In the genomic region with DNA sequence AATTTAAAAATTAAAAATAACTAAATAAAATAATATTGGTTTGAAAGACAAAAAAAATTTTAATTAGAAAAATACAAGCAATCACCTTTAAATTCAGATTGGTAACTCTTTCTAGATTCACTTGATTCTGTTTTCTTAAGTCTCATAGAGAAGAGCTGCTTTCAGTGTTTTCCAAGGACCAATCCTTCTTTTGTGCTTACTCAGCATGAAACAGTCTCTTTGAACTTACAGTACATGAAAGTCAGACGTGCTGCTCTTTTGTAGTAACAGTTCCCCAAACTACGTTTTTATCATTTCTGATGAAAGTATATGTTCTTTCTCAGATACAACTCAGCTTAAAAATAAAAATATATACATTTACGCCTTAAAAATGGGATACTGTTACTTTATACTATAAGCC, we compare ENCODE assay signal across 27 cellular contexts.
"Had no signal": no experiment of that assay in that cellular context is flagged by ENCODE, and none has a peak within 500 bp of the region (broad histone marks: within the 10 kb centered on the region; RNA-seq: fewer than 3 reads in every experiment).

No MANE protein-coding gene starts in this region.

- H2AFZ ChIP-seq: hepatocyte, parathyroid adenoma had no signal

- H3K36me3 Mint-ChIP-seq: memory B cell; natural killer cell; stimulated activated memory B cell treated with anti-CD40 and anti-IgM and Interleukin-4, amounts not matched to agents 10 μg/mL and 1 μg/mL and 100 μg/mL, for 72 hours; type B pancreatic cell had no signal

- H3K27ac ChIP-seq: colonic mucosa, epithelial cell of prostate, gastroesophageal sphincter, hepatocyte, neutrophil, parathyroid adenoma, prostate gland, right atrium auricular region, sigmoid colon, spleen had no signal

- H3K4me1 Mint-ChIP-seq: memory B cell; natural killer cell; stimulated activated memory B cell treated with anti-CD40 and anti-IgM and Interleukin-4, amounts not matched to agents 10 μg/mL and 1 μg/mL and 100 μg/mL, for 72 hours had no signal

- H3K79me2 ChIP-seq: hepatocyte had no signal

- H3K4me3 ChIP-seq: colonic mucosa, gastroesophageal sphincter, heart left ventricle, hepatocyte, lung, prostate gland, right atrium auricular region, sigmoid colon, spleen, testis, tibial artery had no signal

- H3K4me3 Mint-ChIP-seq: dendritic cell treated with granulocyte-macrophage colony-stimulating factor and Interleukin-4, amounts not matched to agents 40 ng/mL and 50 ng/mL, for 4 days; endodermal cell; memory B cell; natural killer cell; stimulated activated memory B cell treated with anti-CD40 and anti-IgM and Interleukin-4, amounts not matched to agents 10 μg/mL and 1 μg/mL and 100 μg/mL, for 72 hours; type B pancreatic cell had no signal

- H3K9me3 Mint-ChIP-seq: dendritic cell treated with granulocyte-macrophage colony-stimulating factor and Interleukin-4, amounts not matched to agents 40 ng/mL and 50 ng/mL, for 4 days; endodermal cell; memory B cell; natural killer cell; stimulated activated memory B cell treated with anti-CD40 and anti-IgM and Interleukin-4, amounts not matched to agents 10 μg/mL and 1 μg/mL and 100 μg/mL, for 72 hours; type B pancreatic cell had no signal

- H3K27me3 Mint-ChIP-seq: dendritic cell treated with granulocyte-macrophage colony-stimulating factor and Interleukin-4, amounts not matched to agents 40 ng/mL and 50 ng/mL, for 4 days; type B pancreatic cell had no signal

- H3K9me3 ChIP-seq: colonic mucosa, gastroesophageal sphincter, heart left ventricle, neutrophil, prostate gland, right atrium auricular region, sigmoid colon, spleen, testis, tibial artery had no signal

- H3K27me3 ChIP-seq: colonic mucosa, gastroesophageal sphincter, heart left ventricle, hepatocyte, neutrophil, right atrium auricular region, sigmoid colon, spleen, testis, tibial artery had no signal

- DNase-seq: colonic mucosa; effector CD8-positive, alpha-beta T cell; endodermal cell; foreskin fibroblast; heart left ventricle; kidney glomerular epithelial cell; left colon; left ventricle myocardium superior; natural killer cell; sigmoid colon; spleen; stimulated activated CD4-positive, alpha-beta T cell treated with anti-CD3 and anti-CD28 coated beads, Interleukin-4, amount 100 ng/mL, for 4 hours; stimulated activated naive CD8-positive, alpha-beta T cell treated with anti-CD3 and anti-CD28 coated beads, Interleukin-15, Interleukin-2, amounts not matched to agents 100 U/mL and 50 U/mL, for 24 hours; testis; tibial artery had no signal

- H3K4me1 ChIP-seq: colonic mucosa, prostate gland had no signal

- H3K4me2 ChIP-seq: hepatocyte had no signal

- H3K36me3 ChIP-seq: colonic mucosa, gastroesophageal sphincter, heart left ventricle, neutrophil, prostate gland, right atrium auricular region, sigmoid colon, spleen, tibial artery had no signal

- ATAC-seq: gastroesophageal sphincter; left colon; left ventricle myocardium superior; natural killer cell; stimulated activated memory B cell treated with anti-CD40 and anti-IgM and Interleukin-4, amounts not matched to agents 10 μg/mL and 1 μg/mL and 100 μg/mL, for 72 hours had no signal

- H3K27ac Mint-ChIP-seq: dendritic cell treated with granulocyte-macrophage colony-stimulating factor and Interleukin-4, amounts not matched to agents 40 ng/mL and 50 ng/mL, for 4 days; endodermal cell; memory B cell; natural killer cell; stimulated activated memory B cell treated with anti-CD40 and anti-IgM and Interleukin-4, amounts not matched to agents 10 μg/mL and 1 μg/mL and 100 μg/mL, for 72 hours; type B pancreatic cell had no signal

- H3K9ac ChIP-seq: parathyroid adenoma had no signal
